Comparison of ENCODE assay signal across 37 cellular contexts in genomic region chr2:26658691-26659346, GRCh38. TPM values are rescaled to one million over a fixed set of nuclear protein-coding genes. Genes with fewer than 3 reads are reported as not detected.
"Had no signal": no experiment of that assay in that cellular context is flagged by ENCODE, and none has a peak within 500 bp of the region (broad histone marks: within the 10 kb centered on the region; RNA-seq: fewer than 3 reads in every experiment).

No MANE protein-coding gene starts in this region.

- H3K4me1 ChIP-seq: esophagus muscularis mucosa, foreskin keratinocyte, gastroesophageal sphincter, heart left ventricle, left lung, parathyroid adenoma, psoas muscle, sigmoid colon, tibial nerve had no signal

- H2AFZ ChIP-seq: hepatocyte, parathyroid adenoma had no signal

- H3K4me1 Mint-ChIP-seq: naive B cell; stimulated activated memory B cell treated with anti-CD40 and anti-IgM and Interleukin-4, amounts not matched to agents 10 μg/mL and 1 μg/mL and 100 μg/mL, for 72 hours had no signal

- H3K4me3 ChIP-seq: dorsolateral prefrontal cortex, esophagus muscularis mucosa, gastroesophageal sphincter, heart left ventricle, hepatocyte, left lung, mucosa of descending colon, psoas muscle, sigmoid colon, thoracic aorta, tibial nerve, upper lobe of left lung had no signal

- DNase-seq: dorsolateral prefrontal cortex; effector CD8-positive, alpha-beta T cell; foreskin keratinocyte; heart left ventricle; left cardiac atrium; left lung; mesenchymal stem cell; mucosa of descending colon; naive B cell; psoas muscle; right cardiac atrium; sigmoid colon; stimulated activated CD4-positive, alpha-beta T cell treated with anti-CD3 and anti-CD28 coated beads, Interleukin-2, amount 100 ng/mL, for 24 hours; stimulated activated CD4-positive, alpha-beta T cell treated with anti-CD3 and anti-CD28 coated beads, Interleukin-4, amount 100 ng/mL, for 24 hours; stimulated activated naive CD8-positive, alpha-beta T cell treated with anti-CD3 and anti-CD28 coated beads, Interleukin-15, Interleukin-2, amounts not matched to agents 100 U/mL and 50 U/mL, for 24 hours; substantia nigra; upper lobe of left lung had no signal

- H3K4me3 Mint-ChIP-seq: mesothelial cell of epicardium; naive B cell; natural killer cell treated with Interleukin-12 subunit alpha and Interleukin-12 subunit beta and Interleukin-15 and Interleukin-18, amount 100 ng/mL, for 72 hours; neural crest cell; stimulated activated memory B cell treated with anti-CD40 and anti-IgM and Interleukin-4, amounts not matched to agents 10 μg/mL and 1 μg/mL and 100 μg/mL, for 72 hours had no signal

- H3K36me3 ChIP-seq: esophagus muscularis mucosa, gastroesophageal sphincter, heart left ventricle, left lung, neutrophil, sigmoid colon, thoracic aorta, tibial nerve, upper lobe of left lung had no signal

- H3K4me2 ChIP-seq: hepatocyte had no signal

- H3K27ac ChIP-seq: dorsolateral prefrontal cortex, esophagus muscularis mucosa, foreskin keratinocyte, gastroesophageal sphincter, heart left ventricle, hepatocyte, left lung, neutrophil, parathyroid adenoma, psoas muscle, sigmoid colon, thoracic aorta, tibial nerve, upper lobe of left lung had no signal

- H3K27ac Mint-ChIP-seq: mesothelial cell of epicardium; natural killer cell treated with Interleukin-12 subunit alpha and Interleukin-12 subunit beta and Interleukin-15 and Interleukin-18, amount 100 ng/mL, for 72 hours; stimulated activated memory B cell treated with anti-CD40 and anti-IgM and Interleukin-4, amounts not matched to agents 10 μg/mL and 1 μg/mL and 100 μg/mL, for 72 hours had no signal

- ATAC-seq: foreskin keratinocyte; gastroesophageal sphincter; heart left ventricle; left cardiac atrium; left lung; mucosa of descending colon; natural killer cell treated with Interleukin-12 subunit alpha and Interleukin-12 subunit beta and Interleukin-15 and Interleukin-18, amount 100 ng/mL, for 72 hours; psoas muscle; right cardiac atrium; stimulated activated memory B cell treated with anti-CD40 and anti-IgM and Interleukin-4, amounts not matched to agents 10 μg/mL and 1 μg/mL and 100 μg/mL, for 72 hours; stimulated activated naive CD8-positive, alpha-beta T cell treated with anti-CD3 and anti-CD28 coated beads, Interleukin-15, Interleukin-2, amounts not matched to agents 100 U/mL and 50 U/mL, for 24 hours had no signal

- H3K79me2 ChIP-seq: hepatocyte, parathyroid adenoma had no signal

- H3K36me3 Mint-ChIP-seq: stimulated activated memory B cell treated with anti-CD40 and anti-IgM and Interleukin-4, amounts not matched to agents 10 μg/mL and 1 μg/mL and 100 μg/mL, for 72 hours had no signal

- H3K9me3 ChIP-seq: neutrophil, sigmoid colon had no signal

- H3K27me3 ChIP-seq: dorsolateral prefrontal cortex, esophagus muscularis mucosa, gastroesophageal sphincter, hepatocyte, left lung, sigmoid colon, tibial nerve, upper lobe of left lung had no signal

RNA-seq across cellular contexts. Expression of gene CIB4, which starts 17.7 kb away (rescaled TPM):
- total RNA-seq: endothelial cell of umbilical vein; epithelial cell of proximal tubule; esophagus muscularis mucosa; fibroblast of lung; foreskin keratinocyte; gastroesophageal sphincter; heart left ventricle; hepatocyte; kidney epithelial cell; left lung; lower leg skin; lung microvascular endothelial cell; mesothelial cell of epicardium; natural killer cell treated with Interleukin-12 subunit alpha and Interleukin-12 subunit beta and Interleukin-15 and Interleukin-18, amount 100 ng/mL, for 72 hours; neural crest cell; omental fat pad; psoas muscle; renal cortical epithelial cell; right cardiac atrium; sigmoid colon; skeletal muscle tissue; thoracic aorta; tibial nerve; upper lobe of left lung had no signal

RNA-seq across cellular contexts. Expression of gene KCNK3, which starts 33.7 kb away (rescaled TPM):
- total RNA-seq: endothelial cell of umbilical vein; foreskin keratinocyte; lung microvascular endothelial cell; natural killer cell treated with Interleukin-12 subunit alpha and Interleukin-12 subunit beta and Interleukin-15 and Interleukin-18, amount 100 ng/mL, for 72 hours had no signal
